ENCODE assay signal across 1 cellular context in genomic region chr3:73413619-73414018, GRCh38.
TF ChIP-seq lines count a peak whose summit lies in the region.

No MANE protein-coding gene starts in this region.

TF ChIP-seq in H1, 55 proteins besides CTCF, POLR2A, EP300 and RAD21 (continued from another document):
- TF ChIP-seq, protein P1, sequence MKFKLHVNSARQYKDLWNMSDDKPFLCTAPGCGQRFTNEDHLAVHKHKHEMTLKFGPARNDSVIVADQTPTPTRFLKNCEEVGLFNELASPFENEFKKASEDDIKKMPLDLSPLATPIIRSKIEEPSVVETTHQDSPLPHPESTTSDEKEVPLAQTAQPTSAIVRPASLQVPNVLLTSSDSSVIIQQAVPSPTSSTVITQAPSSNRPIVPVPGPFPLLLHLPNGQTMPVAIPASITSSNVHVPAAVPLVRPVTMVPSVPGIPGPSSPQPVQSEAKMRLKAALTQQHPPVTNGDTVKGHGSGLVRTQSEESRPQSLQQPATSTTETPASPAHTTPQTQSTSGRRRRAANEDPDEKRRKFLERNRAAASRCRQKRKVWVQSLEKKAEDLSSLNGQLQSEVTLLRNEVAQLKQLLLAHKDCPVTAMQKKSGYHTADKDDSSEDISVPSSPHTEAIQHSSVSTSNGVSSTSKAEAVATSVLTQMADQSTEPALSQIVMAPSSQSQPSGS (IDR thresholded peaks at IDR 0.05; ENCODE audit: low read length), result no peak
- no peak for TF ChIP-seq NANOG (IDR thresholded peaks at IDR 0.05; ENCODE audit: insufficient read depth, low read depth, low read length, poor library complexity, severe bottlenecking)
- TF ChIP-seq HDAC2 (IDR thresholded peaks at IDR 0.05; ENCODE audit: borderline replicate concordance in 1 of 2, low read depth in 2 of 2, low read length in 2 of 2), result no peak
- no peak for TF ChIP-seq TEAD4 (IDR thresholded peaks at IDR 0.05; ENCODE audit: low read depth, low read length)
- no peak for TF ChIP-seq SIX5 (IDR thresholded peaks at IDR 0.05; ENCODE audit: low read depth, low read length)
- TF ChIP-seq SRF (IDR thresholded peaks at IDR 0.05; ENCODE audit: low read depth, low read length), result no peak
- TF ChIP-seq CHD1 (IDR thresholded peaks at IDR 0.05; ENCODE audit: low read depth, low read length), result no peak
- no peak for TF ChIP-seq E2F6 (IDR thresholded peaks at IDR 0.05)
- no peak for TF ChIP-seq GTF2F1 (IDR thresholded peaks at IDR 0.05; ENCODE audit: borderline replicate concordance, low read depth, low read length)
- TF ChIP-seq SUZ12 (IDR thresholded peaks at IDR 0.05; ENCODE audit: low read length), result no peak
- TF ChIP-seq SP4 (IDR thresholded peaks at IDR 0.05; ENCODE audit: low read length), result no peak
